22 cellular contexts compared by ENCODE assay signal in the genomic region with DNA sequence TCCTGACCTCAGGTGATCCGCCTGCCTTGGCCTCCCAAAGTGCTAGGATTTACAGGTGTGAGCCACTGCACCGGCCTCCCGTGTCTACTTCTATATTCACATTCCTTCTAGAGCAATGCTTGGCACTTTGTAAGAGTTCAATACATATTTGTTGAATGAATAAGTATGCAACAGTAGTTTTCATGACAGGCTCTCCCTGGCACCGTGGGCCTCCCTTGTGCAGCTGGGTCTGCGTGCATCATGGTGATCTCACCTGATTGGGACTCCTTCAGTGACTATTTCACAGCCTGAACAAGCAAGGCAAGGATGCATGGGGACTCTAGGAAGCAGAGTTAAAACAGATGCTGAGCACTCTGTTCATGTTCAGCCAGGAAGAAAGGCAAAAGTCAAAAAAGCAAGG. TPM values are rescaled to one million over a fixed set of nuclear protein-coding genes. Genes with fewer than 3 reads are reported as not detected.
DNase-seq lines count a peak whose midpoint lies in the region; ATAC-seq, FAIRE-seq and TF ChIP-seq lines count a peak whose summit lies in the region.
"Had no signal": no experiment of that assay in that cellular context is flagged by ENCODE, and none has a peak within 500 bp of the region (broad histone marks: within the 10 kb centered on the region; RNA-seq: fewer than 3 reads in every experiment).

No MANE protein-coding gene starts in this region.

- dilution Hi-C loops in keratinocyte (cut with MboI; ENCODE audit: extremely low pct_ligation_motif_present, low sequenced_read_pairs), result no loop called here

- no peaks in the 10 kb centered on the region for H4K20me1 ChIP-seq in keratinocyte (ENCODE audit: control insufficient read depth, extremely low read depth, insufficient read depth, low read length)

- H3K36me3 ChIP-seq in keratinocyte (ENCODE audit: control insufficient read depth in 2 of 2, extremely low read depth in 1 of 2, insufficient read depth in 2 of 2, low read length in 2 of 2) (no peaks in the 10 kb centered on the region), HAP-1 (replicated peaks) (no peaks in the 10 kb centered on the region)
- H3K36me3 ChIP-seq: colonic mucosa had no signal

- no peak overlapping the region for H3K9ac ChIP-seq in keratinocyte (ENCODE audit: control insufficient read depth, extremely low read depth, insufficient read depth, low read length)

- no peaks in the 10 kb centered on the region for H3K4me1 ChIP-seq in keratinocyte (ENCODE audit: control insufficient read depth, extremely low read depth, insufficient read depth, low read length)
- H3K4me1 ChIP-seq in HAP-1, result no peaks in the 10 kb centered on the region
- H3K4me1 ChIP-seq: colonic mucosa had no signal

- no peak overlapping the region for H3K4me2 ChIP-seq in keratinocyte (ENCODE audit: control insufficient read depth, extremely low read depth, insufficient read depth, low read depth, low read length)
- H3K4me2 ChIP-seq: smooth muscle cell had no signal

- H3K9me3 ChIP-seq in AG04450 (ENCODE audit: control insufficient read depth, insufficient read depth, low read length), result no peaks in the 10 kb centered on the region
- no peaks in the 10 kb centered on the region for H3K9me3 ChIP-seq in keratinocyte (ENCODE audit: control insufficient read depth, low read depth, low read length)
- H3K9me3 ChIP-seq in HAP-1, result no peaks in the 10 kb centered on the region
- H3K9me3 ChIP-seq: colonic mucosa had no signal

- H3K79me2 ChIP-seq in keratinocyte (ENCODE audit: control insufficient read depth, insufficient read depth, low read length), result no peaks in the 10 kb centered on the region

- peak; percentile 76 for FAIRE-seq in keratinocyte (lab: Jason Lieb, UNC)
- FAIRE-seq: frontal cortex had no signal

- CTCF ChIA-PET in AG04450 (lab: Charles Lee), result no interaction called here

- ATAC-seq in HG03521 (IDR thresholded peaks at IDR 0.05; ENCODE audit: unreplicated experiment), result no peak

- no peak overlapping the region for H3K27ac ChIP-seq in AG04450 (ENCODE audit: low read depth, low read length)
- no peak overlapping the region for H3K27ac ChIP-seq in keratinocyte (ENCODE audit: control insufficient read depth, insufficient read depth, low read length)
- H3K27ac ChIP-seq: colonic mucosa had no signal

- TF ChIP-seq CTCF in AG04450 (IDR thresholded peaks at IDR 0.05; ENCODE audit: low read depth, low read length) (no peak), astrocyte of the spinal cord (IDR thresholded peaks at IDR 0.05; ENCODE audit: low read depth, low read length) (no peak), keratinocyte (optimal IDR thresholded peaks at IDR 0.05 in 1 of 3, IDR thresholded peaks at IDR 0.05 in 1 of 3, conservative IDR thresholded peaks at IDR 0.05 in 1 of 3; ENCODE audit: extremely low read depth in 1 of 3, insufficient read depth in 2 of 3, low read length in 3 of 3) (no peak)

- H2AFZ ChIP-seq in keratinocyte (ENCODE audit: control insufficient read depth, low read length), result no peak overlapping the region

- DNase-seq in AG04450 (ENCODE audit: low read depth, low spot score) (peak; percentile 20), HPDE6-E6E7 (ENCODE audit: extremely low spot score) (peak; percentile 27), astrocyte of the spinal cord (ENCODE audit: low read depth, low spot score) (peak; percentile 28), keratinocyte (ENCODE audit: low read depth, low spot score) (no peak), HAP-1 (ENCODE audit: low spot score in 2 of 2) (no peak), T-helper 2 cell (no peak)
- DNase-seq in activated CD4-positive, alpha-beta T cell treated with anti-CD3 and anti-CD28 coated beads, Interleukin-2, amount 50 U/mL, for 1 hour, result no peak
- DNase-seq: activated CD4-positive, alpha-beta memory T cell treated with anti-CD3 and anti-CD28 coated beads for 36 hours; activated naive CD4-positive, alpha-beta T cell treated with Interleukin-2 at 50 U/mL for 16 hours; CD4-positive, alpha-beta T cell; colonic mucosa; DMS153; KG1; left cardiac atrium; NCI-H1092; NCI-H2081 treated with DMSO at 0.1 percent for 48 hours; NCI-H524 treated with DMSO at 0.1 percent for 48 hours; SHP77; stimulated activated CD4-positive, alpha-beta T cell treated with anti-CD3 and anti-CD28 coated beads, Interleukin-4, amount 100 ng/mL, for 24 hours had no signal

- H3K27me3 ChIP-seq in AG04450 (ENCODE audit: control insufficient read depth, insufficient read depth, low read length) (peaks cover 42% of the 10 kb centered on the region), keratinocyte (ENCODE audit: control insufficient read depth, extremely low read depth, insufficient read depth, low read length) (peaks cover 13% of the 10 kb centered on the region), HAP-1 (ENCODE audit: low read depth) (peaks cover 8% of the 10 kb centered on the region; the same call in 1 of the 2 replicates)
- H3K27me3 ChIP-seq: colonic mucosa had no signal

- POLR2A ChIA-PET in AG04450 (lab: Yijun Ruan, JAX), result no interaction called here

- H3K4me3 ChIP-seq in AG04450 (ENCODE audit: low read depth, low read length), result no peak overlapping the region
- H3K4me3 ChIP-seq in astrocyte of the spinal cord (ENCODE audit: low read depth, low read length), result no peak overlapping the region
- no peak overlapping the region for H3K4me3 ChIP-seq in keratinocyte (ENCODE audit: control insufficient read depth in 2 of 3, extremely low read depth in 1 of 3, insufficient read depth in 2 of 3, low read depth in 1 of 3, low read length in 3 of 3)
- no peak overlapping the region for H3K4me3 ChIP-seq in HAP-1
- H3K4me3 ChIP-seq: colonic mucosa, smooth muscle cell had no signal

- in situ Hi-C loops in astrocyte of the spinal cord (cut with HindIII; ENCODE audit: low sequenced_read_pairs) (no loop called here), HAP-1 (cut with MboI; ENCODE audit: low sequenced_read_pairs) (no loop called here)

- no peaks in the 10 kb centered on the region for H3K9me1 ChIP-seq in keratinocyte (ENCODE audit: control insufficient read depth, extremely low read depth, insufficient read depth, low read length)

RNA-seq across cellular contexts. Expression of gene ZBTB34, which starts 6.8 kb away (rescaled TPM):
- polyA plus RNA-seq in AG04450 (2011; rRNA removed), result 8.0 and 9.4 TPM in 2 replicates
- 14.4 and 16.2 TPM in 2 replicates for polyA minus RNA-seq in AG04450 (2011; rRNA and poly(A)+ RNA removed)
- 4.2 to 6.4 TPM (median 5.9 TPM) in 3 replicates for polyA plus RNA-seq in keratinocyte
- 1.5 TPM for polyA plus RNA-seq in keratinocyte (2011; ENCODE audit: low read depth)
- 1.6 and 2.7 TPM in 2 replicates for polyA plus RNA-seq in keratinocyte (2011; cell fraction: cytosol; rRNA removed)
- polyA plus RNA-seq in keratinocyte (2011; cell fraction: nucleus; rRNA removed), result 10.2 and 13.0 TPM in 2 replicates
- 2.2 and 4.0 TPM in 2 replicates for polyA plus RNA-seq in keratinocyte (2012; ENCODE audit: low replicate concordance)
- 5.2 to 12.3 TPM (median 10.3 TPM) in 3 replicates for polyA minus RNA-seq in keratinocyte
- 4.2 TPM for polyA minus RNA-seq in keratinocyte (2011; cell fraction: cytosol; rRNA and poly(A)+ RNA removed)
- polyA minus RNA-seq in keratinocyte (2011; cell fraction: nucleus; rRNA and poly(A)+ RNA removed), result 10.8 and 18.3 TPM in 2 replicates

RNA-seq across cellular contexts. Expression of gene ZBTB43, which starts 48.8 kb away (rescaled TPM):
- polyA plus RNA-seq in AG04450 (2011; rRNA removed), result 11.7 and 12.3 TPM in 2 replicates
- polyA minus RNA-seq in AG04450 (2011; rRNA and poly(A)+ RNA removed), result 10.2 and 11.5 TPM in 2 replicates
- polyA plus RNA-seq in keratinocyte, result 10.2 to 24.3 TPM (median 15.2 TPM) in 3 replicates
- 44.3 TPM for polyA plus RNA-seq in keratinocyte (2011; ENCODE audit: low read depth)
- 3.5 and 6.6 TPM in 2 replicates for polyA plus RNA-seq in keratinocyte (2011; cell fraction: cytosol; rRNA removed)
- 20.4 and 26.1 TPM in 2 replicates for polyA plus RNA-seq in keratinocyte (2011; cell fraction: nucleus; rRNA removed)
- 7.6 and 21.3 TPM in 2 replicates for polyA plus RNA-seq in keratinocyte (2012; ENCODE audit: low replicate concordance)
- 15.8 to 22.2 TPM (median 20.6 TPM) in 3 replicates for polyA minus RNA-seq in keratinocyte
- polyA minus RNA-seq in keratinocyte (2011; cell fraction: cytosol; rRNA and poly(A)+ RNA removed), result 5.2 TPM
- 12.6 and 32.0 TPM in 2 replicates for polyA minus RNA-seq in keratinocyte (2011; cell fraction: nucleus; rRNA and poly(A)+ RNA removed)

Comparison
In these comparisons a context has a peak if more than half of its experiments do, and no peak if none do; other contexts are left out.
1. DNase-seq: peak in AG04450 (single experiment), HPDE6-E6E7 (single experiment) and astrocyte of the spinal cord (single experiment); none in keratinocyte (single experiment), activated CD4-positive, alpha-beta T cell treated with anti-CD3 and anti-CD28 coated beads, Interleukin-2, amount 50 U/mL, for 1 hour (single experiment), HAP-1 (0 of 2) and T-helper 2 cell (0 of 5).